Comparison of ENCODE assay signal across 8 cellular contexts in the genomic region with DNA sequence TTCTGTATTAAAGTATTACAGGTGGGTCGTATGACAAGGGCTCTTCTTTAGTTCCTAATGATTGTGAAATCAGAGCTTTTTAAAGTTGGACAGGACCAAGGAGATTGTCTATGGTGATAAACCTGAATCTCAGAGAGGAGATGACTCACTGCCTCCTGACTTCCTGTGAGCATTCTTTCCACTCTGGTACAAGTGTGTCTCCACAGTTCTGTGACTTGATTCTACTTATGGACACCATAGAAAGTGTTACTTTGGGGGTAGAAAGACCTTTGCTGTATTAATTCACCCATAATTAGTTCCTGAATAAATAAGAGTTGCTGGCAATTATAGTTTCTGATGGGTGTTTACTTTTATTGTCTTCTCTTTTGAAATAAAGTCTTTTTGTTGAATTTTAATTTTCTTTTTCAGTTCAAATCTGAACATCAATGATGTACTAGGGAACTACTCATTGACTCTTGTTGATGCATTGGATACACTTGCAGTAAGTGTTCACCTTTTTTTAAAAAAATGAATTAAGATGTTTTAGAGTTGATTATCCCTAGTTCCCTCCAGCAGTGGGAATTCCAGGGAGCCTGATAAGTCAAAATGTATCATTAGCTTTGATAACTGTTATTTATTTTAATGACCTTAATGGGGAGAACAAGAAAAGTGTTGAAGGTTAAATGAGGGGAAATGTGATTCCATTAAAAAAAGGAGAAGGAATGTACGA.
DNase-seq lines count a peak whose midpoint lies in the region; ATAC-seq lines count a peak whose summit lies in the region.

No MANE protein-coding gene starts in this region.

- ATAC-seq in GM19463 (IDR thresholded peaks at IDR 0.05; ENCODE audit: unreplicated experiment) (peak; percentile 37), HG03521 (IDR thresholded peaks at IDR 0.05; ENCODE audit: unreplicated experiment) (peak; percentile 26)

- DNase-seq in DMS53 treated with DMSO at 0.1 percent for 48 hours (lab: John Stamatoyannopoulos, UW; ENCODE audit: unreplicated experiment) = peak; percentile 2
- DNase-seq in T-helper 22 cell (ENCODE audit: low read depth) = peak; percentile 57
- DNase-seq in fibroblast of peridontal ligament (ENCODE audit: extremely low read depth) = peak; percentile 51
- peak; percentile 59 for DNase-seq in stimulated activated CD4-positive, alpha-beta T cell treated with anti-CD3 and anti-CD28 coated beads, Interleukin-4, amount 100 ng/mL, for 24 hours
- DNase-seq in NCI-H2171 treated with DMSO at 0.1 percent for 48 hours (lab: John Stamatoyannopoulos, UW) = no peak
- no peak for DNase-seq in Ammon's horn (ENCODE audit: low spot score)

Comparison
In these comparisons a context has a peak if more than half of its experiments do, and no peak if none do; other contexts are left out.
1. DNase-seq: peak in DMS53 treated with DMSO at 0.1 percent for 48 hours (single experiment), T-helper 22 cell (single experiment), fibroblast of peridontal ligament (single experiment) and stimulated activated CD4-positive, alpha-beta T cell treated with anti-CD3 and anti-CD28 coated beads, Interleukin-4, amount 100 ng/mL, for 24 hours (single experiment); none in NCI-H2171 treated with DMSO at 0.1 percent for 48 hours (single experiment) and Ammon's horn (single experiment).